In genomic region chr6:100427452-100427851, GRCh38 we compare ENCODE assay signal across 15 cellular contexts. TPM values are rescaled to one million over a fixed set of nuclear protein-coding genes. Genes with fewer than 3 reads are reported as not detected.
"Had no signal": no experiment of that assay in that cellular context is flagged by ENCODE, and none has a peak within 500 bp of the region (broad histone marks: within the 10 kb centered on the region; RNA-seq: fewer than 3 reads in every experiment).

No MANE protein-coding gene starts in this region.

- DNase-seq: activated CD4-positive, alpha-beta T cell treated with anti-CD3 and anti-CD28 coated beads, Interleukin-2, amount 50 U/mL, for 48 hours; activated naive CD4-positive, alpha-beta T cell treated with anti-CD3 and anti-CD28 coated beads, Interleukin-2, amount 50 U/mL, for 16 hours; caudate nucleus; islet precursor cell; stimulated activated CD4-positive, alpha-beta T cell treated with anti-CD3 and anti-CD28 coated beads, Interleukin-4, amount 100 ng/mL, for 1 hour; stimulated activated naive B cell treated with anti-CD40 and anti-IgM and Interleukin-4, amounts not matched to agents 10 μg/mL and 1 μg/mL and 100 μg/mL, for 72 hours; thyroid gland had no signal

- H3K4me1 Mint-ChIP-seq: mesothelial cell of epicardium; stimulated activated naive B cell treated with anti-CD40 and anti-IgM and Interleukin-4, amounts not matched to agents 10 μg/mL and 1 μg/mL and 100 μg/mL, for 72 hours had no signal

- ATAC-seq: stimulated activated naive B cell treated with anti-CD40 and anti-IgM and Interleukin-4, amounts not matched to agents 10 μg/mL and 1 μg/mL and 100 μg/mL, for 72 hours had no signal

- H3K36me3 Mint-ChIP-seq: mesothelial cell of epicardium; stimulated activated naive B cell treated with anti-CD40 and anti-IgM and Interleukin-4, amounts not matched to agents 10 μg/mL and 1 μg/mL and 100 μg/mL, for 72 hours had no signal

- H3K4me3 Mint-ChIP-seq: mesothelial cell of epicardium; stimulated activated naive B cell treated with anti-CD40 and anti-IgM and Interleukin-4, amounts not matched to agents 10 μg/mL and 1 μg/mL and 100 μg/mL, for 72 hours had no signal

- H3K4me3 ChIP-seq: hepatocyte, lung, thyroid gland had no signal

- H3K9me3 Mint-ChIP-seq: mesothelial cell of epicardium; stimulated activated naive B cell treated with anti-CD40 and anti-IgM and Interleukin-4, amounts not matched to agents 10 μg/mL and 1 μg/mL and 100 μg/mL, for 72 hours had no signal

- H3K4me2 ChIP-seq: hepatocyte had no signal

- H3K27ac ChIP-seq: hepatocyte, thyroid gland, VCaP had no signal

- H3K4me1 ChIP-seq: thyroid gland had no signal

- H2AFZ ChIP-seq: hepatocyte had no signal

- H3K36me3 ChIP-seq: thyroid gland had no signal

- H3K79me2 ChIP-seq: hepatocyte had no signal

- H3K27ac Mint-ChIP-seq: mesothelial cell of epicardium; stimulated activated naive B cell treated with anti-CD40 and anti-IgM and Interleukin-4, amounts not matched to agents 10 μg/mL and 1 μg/mL and 100 μg/mL, for 72 hours had no signal

- H3K27me3 ChIP-seq: thyroid gland had no signal

RNA-seq across cellular contexts. Expression of gene SIM1, which starts 37.3 kb away (rescaled TPM):
- total RNA-seq: glomerular endothelial cell, lung, mesothelial cell of epicardium, thyroid gland had no signal
- polyA plus RNA-seq: esophagus, hepatocyte, lung, neural cell, urinary bladder had no signal
